8 cellular contexts compared by ENCODE assay signal in genomic region chr1:205354259-205354904, GRCh38. TPM values are rescaled to one million over a fixed set of nuclear protein-coding genes. Genes with fewer than 3 reads are reported as not detected.
DNase-seq lines count a peak whose midpoint lies in the region; ATAC-seq and TF ChIP-seq lines count a peak whose summit lies in the region.

No MANE protein-coding gene starts in this region.

- H2AFZ ChIP-seq in Karpas-422 (ENCODE audit: low read length), result no peak overlapping the region

- no peak for TF ChIP-seq POLR2A in gastroesophageal sphincter (IDR thresholded peaks at IDR 0.05)

- ATAC-seq in gastroesophageal sphincter, result no peak
- peak in 3 of 4 donors; percentile 30 to 74 (median 69) for ATAC-seq in psoas muscle
- ATAC-seq in HG02970 (IDR thresholded peaks at IDR 0.05; ENCODE audit: low FRiP score, unreplicated experiment), result no peak

- no peaks in the 10 kb centered on the region for H3K79me2 ChIP-seq in Karpas-422 (ENCODE audit: low read length)

- H3K27ac ChIP-seq in Karpas-422 (ENCODE audit: low read length) (no peak overlapping the region), RWPE1 (no peak overlapping the region), gastroesophageal sphincter (no peak overlapping the region), psoas muscle (no peak overlapping the region)

- H3K36me3 ChIP-seq in Karpas-422 (ENCODE audit: insufficient read depth, low read length) (no peaks in the 10 kb centered on the region), gastroesophageal sphincter (no peaks in the 10 kb centered on the region), psoas muscle (ENCODE audit: insufficient read depth in 1 of 2, low read depth in 1 of 2) (no peaks in the 10 kb centered on the region)

- POLR2A ChIA-PET in RWPE1 (lab: Yijun Ruan, JAX; ENCODE audit: low non-redundant PET), result no interaction called here

- CTCF ChIA-PET in RWPE1 (lab: Yijun Ruan, JAX), result interaction anchor here (0.5 to 4.7 kb wide), 56 partner anchors 9 to 807 kb away, joined by 3 to 67 read pairs (median 4); no protein-coding TSS in a partner anchor

- no peak for TF ChIP-seq EP300 in gastroesophageal sphincter (IDR thresholded peaks at IDR 0.05)

- no peaks in the 10 kb centered on the region for H3K9me2 ChIP-seq in Karpas-422 (replicated peaks; ENCODE audit: insufficient read depth, low read length)

- no peak overlapping the region for H3K4me2 ChIP-seq in Karpas-422 (ENCODE audit: low read depth, low read length, poor library complexity, severe bottlenecking)

- intact Hi-C loops in psoas muscle (cut with DNase I), result loop anchor here in 1 of 2 donors (5.0 kb wide), 1 partner anchor 123 kb away; no protein-coding TSS in a partner anchor

- peak; percentile 90 for TF ChIP-seq CTCF in RWPE1 (conservative IDR thresholded peaks at IDR 0.05; ENCODE audit: low read depth)
- TF ChIP-seq CTCF in gastroesophageal sphincter (IDR thresholded peaks at IDR 0.05), result peak; percentile 72 to 83 (median 81)
- TF ChIP-seq CTCF in psoas muscle (IDR thresholded peaks at IDR 0.05), result peak; percentile 88

- no peaks in the 10 kb centered on the region for H3K9me3 ChIP-seq in Karpas-422 (ENCODE audit: low read length)
- no peaks in the 10 kb centered on the region for H3K9me3 ChIP-seq in gastroesophageal sphincter
- no peaks in the 10 kb centered on the region for H3K9me3 ChIP-seq in psoas muscle

- H4K20me1 ChIP-seq in Karpas-422 (ENCODE audit: insufficient read depth, low read depth, low read length), result no peaks in the 10 kb centered on the region; the same call in 1 of the 2 replicates

- H3K4me1 ChIP-seq in Karpas-422 (ENCODE audit: low read length), result no peaks in the 10 kb centered on the region; the same call in 1 of the 2 replicates
- H3K4me1 ChIP-seq in gastroesophageal sphincter, result peaks cover 0 to 7% (median 0%) of the 10 kb centered on the region in 3 donors
- H3K4me1 ChIP-seq in psoas muscle, result no peaks in the 10 kb centered on the region

- no peak overlapping the region for H3K9ac ChIP-seq in Karpas-422 (ENCODE audit: low read length)

- DNase-seq in COLO829 (ENCODE audit: low spot score), result peak; percentile 53
- peak; percentile 80 for DNase-seq in Karpas-422
- DNase-seq in RWPE1 (ENCODE audit: low spot score), result peak; percentile 50
- DNase-seq in activated T-helper 9 cell treated with anti-CD3 and anti-CD28 coated beads, Interleukin-2, amount 50 U/mL, for 16 hours (ENCODE audit: low read depth), result peak; percentile 25
- DNase-seq in psoas muscle, result no peak
- no peak for DNase-seq in occipital lobe (lab: John Stamatoyannopoulos, UW)

- WGBS in gastroesophageal sphincter (ENCODE audit: low coverage in 1 of 2), 2 donors, result 31 to 34% methylated on average over 3 of the region's 3 CpGs
- 35 to 42% (median 36%) methylated on average over 3 of the region's 3 CpGs for WGBS in psoas muscle, 3 donors

- no peak overlapping the region for H3K4me3 ChIP-seq in Karpas-422 (ENCODE audit: low read length)
- no peak overlapping the region for H3K4me3 ChIP-seq in gastroesophageal sphincter
- no peak overlapping the region for H3K4me3 ChIP-seq in psoas muscle

- no peaks in the 10 kb centered on the region for H3K27me3 ChIP-seq in Karpas-422 (ENCODE audit: low read length)
- peaks cover 25% of the 10 kb centered on the region for H3K27me3 ChIP-seq in gastroesophageal sphincter
- H3K27me3 ChIP-seq in psoas muscle (ENCODE audit: insufficient read depth in 3 of 3, low read length in 2 of 3), result peaks cover 0 to 15% (median 0%) of the 10 kb centered on the region in 3 donors

RNA-seq across cellular contexts. Expression of gene KLHDC8A, which starts 2.3 kb away (rescaled TPM):
- total RNA-seq in Karpas-422 (2014; rRNA removed; shearing (Covaris generic); ENCODE audit: low replicate concordance), result not detected in 2 replicates
- total RNA-seq in gastroesophageal sphincter (under 1 TPM in 3 of 4 donors, not detected in 1; 0.16 to 0.40 (median 0.31) TPM), psoas muscle (not detected), occipital lobe (18.6 TPM)
- under 1 TPM; 0.01 to 0.24 (median 0.03) TPM for polyA plus RNA-seq in psoas muscle

RNA-seq across cellular contexts. Expression of gene NUAK2, which starts 32.8 kb away (rescaled TPM):
- total RNA-seq in Karpas-422 (2014; rRNA removed; shearing (Covaris generic); ENCODE audit: low replicate concordance), result 1.4 TPM in 2 replicates
- total RNA-seq in gastroesophageal sphincter (1 to 10 TPM in 1 of 4 donors, under 1 TPM in 3; 0.67 to 1.1 (median 0.83) TPM), psoas muscle (1 to 10 TPM in 3 of 4 donors, under 1 TPM in 1; 0.55 to 1.3 (median 1.2) TPM), occipital lobe (1.1 TPM)
- polyA plus RNA-seq in psoas muscle, result under 1 TPM; 0.20 to 0.48 (median 0.22) TPM

Comparison
In these comparisons a context has a peak if more than half of its experiments do, and no peak if none do; other contexts are left out.
1. DNase-seq: peak in COLO829 (single experiment), Karpas-422 (single experiment), RWPE1 (single experiment) and activated T-helper 9 cell treated with anti-CD3 and anti-CD28 coated beads, Interleukin-2, amount 50 U/mL, for 16 hours (single experiment); none in psoas muscle (0 of 2) and occipital lobe (single experiment).
2. ATAC-seq: peak in psoas muscle (3 of 4); none in gastroesophageal sphincter (single experiment) and HG02970 (single experiment).
3. RNA of gene KLHDC8A, which starts 2.3 kb away (total RNA-seq): 18.6 TPM in occipital lobe (single experiment); 0.16 to 0.40 TPM in gastroesophageal sphincter, not detected in Karpas-422 and not detected in psoas muscle; every median in the first group is over 10 times any median in the second.
4. Peak in every context shown above with its lines, with median percentiles within 50 percentile points of each other: CTCF ChIP-seq.